ENCODE assay signal across 12 cellular contexts in the genomic region with DNA sequence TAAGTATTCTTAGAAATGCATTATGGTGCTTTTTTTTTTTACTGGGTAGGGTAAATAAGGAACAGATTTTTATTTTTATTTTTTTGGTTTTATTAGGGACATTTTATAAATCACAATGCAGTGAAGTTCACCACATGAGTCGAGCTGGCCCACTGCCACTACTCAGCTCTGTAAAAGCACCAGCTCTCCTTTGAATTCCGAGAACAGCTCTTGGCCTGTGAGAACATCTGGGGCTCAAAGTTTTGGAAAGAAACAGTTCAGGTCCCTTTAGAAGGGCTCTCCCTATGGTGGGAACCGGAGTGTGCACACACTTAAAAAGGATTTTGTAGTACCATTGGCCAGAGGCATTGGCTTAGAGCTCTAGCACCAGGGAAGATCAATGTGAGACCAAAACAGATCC.
A peak's percentile ranks its signal among the peaks of the same experiment; 100 is the strongest.
DNase-seq lines count a peak whose midpoint lies in the region; ATAC-seq and TF ChIP-seq lines count a peak whose summit lies in the region.
"Had no signal": no experiment of that assay in that cellular context is flagged by ENCODE, and none has a peak within 500 bp of the region (broad histone marks: within the 10 kb centered on the region; RNA-seq: fewer than 3 reads in every experiment).

No MANE protein-coding gene starts in this region.

- TF ChIP-seq POLR2A in prostate gland (IDR thresholded peaks at IDR 0.05) = no peak
- TF ChIP-seq POLR2A in suprapubic skin (IDR thresholded peaks at IDR 0.05) = no peak

- TF ChIP-seq EP300 in suprapubic skin (IDR thresholded peaks at IDR 0.05) = no peak

- H3K4me3 ChIP-seq in heart right ventricle = no peak overlapping the region
- no peak overlapping the region for H3K4me3 ChIP-seq in prostate gland
- no peak overlapping the region for H3K4me3 ChIP-seq in suprapubic skin
- H3K4me3 ChIP-seq: ascending aorta had no signal

- H3K9me3 ChIP-seq in heart right ventricle = no peaks in the 10 kb centered on the region
- H3K9me3 ChIP-seq in prostate gland = no peaks in the 10 kb centered on the region
- H3K9me3 ChIP-seq in suprapubic skin = no peaks in the 10 kb centered on the region
- H3K9me3 ChIP-seq: ascending aorta had no signal

- 41% methylated on average over 3 of the region's 3 CpGs for WGBS in heart right ventricle, 2 donors
- WGBS in prostate gland = 21% methylated on average over 3 of the region's 3 CpGs
- 34% methylated on average over 3 of the region's 3 CpGs for WGBS in suprapubic skin

- peaks cover 0 to 2% (median 0%) of the 10 kb centered on the region in 3 donors for H3K27me3 Mint-ChIP-seq in CD14-positive monocyte (ENCODE audit: low read depth in 3 of 3)

- no peaks in the 10 kb centered on the region for H3K36me3 ChIP-seq in heart right ventricle
- H3K36me3 ChIP-seq in prostate gland = no peaks in the 10 kb centered on the region
- H3K36me3 ChIP-seq in suprapubic skin = no peaks in the 10 kb centered on the region
- H3K36me3 ChIP-seq: ascending aorta had no signal

- peak in 5 of 8 donors; percentile 38 to 56 (median 51) for ATAC-seq in heart right ventricle

- H3K27ac ChIP-seq in heart right ventricle (peak overlapping the region in 1 of 10 donors; percentile 19), prostate gland (peak overlapping the region in 1 of 2 donors; percentile 26), suprapubic skin (no peak overlapping the region)
- H3K27ac ChIP-seq: ascending aorta had no signal

- intact Hi-C loops in heart right ventricle (cut with DNase I) = no loop called here
- intact Hi-C loops in prostate gland (cut with DNase I) = loop anchor here (10.0 kb wide), 1 partner anchor 532 kb away; no protein-coding TSS in a partner anchor
- intact Hi-C loops in CD14-positive monocyte (cut with micrococcal nuclease) = no loop called here

- H3K36me3 Mint-ChIP-seq in CD14-positive monocyte = no peaks in the 10 kb centered on the region

- H3K9me3 Mint-ChIP-seq in CD14-positive monocyte = peaks cover 0 to 11% (median 5%) of the 10 kb centered on the region in 7 donors
- H3K9me3 Mint-ChIP-seq: nephron progenitor cell had no signal

- H3K27me3 ChIP-seq in heart right ventricle (no peaks in the 10 kb centered on the region), prostate gland (replicated peaks; ENCODE audit: insufficient read depth) (no peaks in the 10 kb centered on the region), suprapubic skin (no peaks in the 10 kb centered on the region)
- H3K27me3 ChIP-seq: ascending aorta had no signal

- no peaks in the 10 kb centered on the region for H3K4me1 Mint-ChIP-seq in CD14-positive monocyte
- H3K4me1 Mint-ChIP-seq: nephron progenitor cell had no signal

- no peak overlapping the region for H3K4me3 Mint-ChIP-seq in CD14-positive monocyte
- H3K4me3 Mint-ChIP-seq: nephron progenitor cell had no signal

- peak; percentile 15 for DNase-seq in Daoy (ENCODE audit: low read depth)
- peak; percentile 73 for DNase-seq in astrocyte of the hippocampus (ENCODE audit: low read depth, low spot score)
- peak; percentile 28 to 42 for DNase-seq in heart right ventricle
- DNase-seq in prostate gland (ENCODE audit: low spot score) = peak; percentile 27
- DNase-seq in NCI-H2196 treated with DMSO at 0.1 percent for 48 hours (lab: John Stamatoyannopoulos, UW; ENCODE audit: unreplicated experiment) = no peak
- no peak for DNase-seq in CD14-positive monocyte (ENCODE audit: low spot score)
- DNase-seq in NCI-H510A treated with DMSO at 0.1 percent for 48 hours (lab: John Stamatoyannopoulos, UW) = no peak
- DNase-seq in suprapubic skin (ENCODE audit: low spot score in 2 of 2) = no peak
- DNase-seq: activated CD4-positive, CD25-positive, alpha-beta regulatory T cell; NCI-H1436 treated with DMSO at 0.1 percent for 48 hours; nephron progenitor cell had no signal

- no peak for TF ChIP-seq CTCF in heart right ventricle (IDR thresholded peaks at IDR 0.05)
- TF ChIP-seq CTCF in prostate gland (IDR thresholded peaks at IDR 0.05) = no peak
- TF ChIP-seq CTCF in CD14-positive monocyte (IDR thresholded peaks at IDR 0.05) = no peak
- no peak for TF ChIP-seq CTCF in suprapubic skin (IDR thresholded peaks at IDR 0.05)

- H3K4me1 ChIP-seq in heart right ventricle (peaks cover 0 to 15% (median 0%) of the 10 kb centered on the region in 9 donors), prostate gland (replicated peaks) (no peaks in the 10 kb centered on the region), suprapubic skin (no peaks in the 10 kb centered on the region)
- H3K4me1 ChIP-seq: ascending aorta had no signal

- no peak overlapping the region for H3K27ac Mint-ChIP-seq in CD14-positive monocyte
- H3K27ac Mint-ChIP-seq: nephron progenitor cell had no signal

Comparison
In these comparisons a context has a peak if more than half of its experiments do, and no peak if none do; other contexts are left out.
1. DNase-seq: peak in Daoy (single experiment), astrocyte of the hippocampus (single experiment), heart right ventricle (2 of 2) and prostate gland (single experiment); none in NCI-H2196 treated with DMSO at 0.1 percent for 48 hours (single experiment), CD14-positive monocyte (single experiment), NCI-H510A treated with DMSO at 0.1 percent for 48 hours (single experiment) and suprapubic skin (0 of 2).